11 cellular contexts compared by ENCODE assay signal in the genomic region with DNA sequence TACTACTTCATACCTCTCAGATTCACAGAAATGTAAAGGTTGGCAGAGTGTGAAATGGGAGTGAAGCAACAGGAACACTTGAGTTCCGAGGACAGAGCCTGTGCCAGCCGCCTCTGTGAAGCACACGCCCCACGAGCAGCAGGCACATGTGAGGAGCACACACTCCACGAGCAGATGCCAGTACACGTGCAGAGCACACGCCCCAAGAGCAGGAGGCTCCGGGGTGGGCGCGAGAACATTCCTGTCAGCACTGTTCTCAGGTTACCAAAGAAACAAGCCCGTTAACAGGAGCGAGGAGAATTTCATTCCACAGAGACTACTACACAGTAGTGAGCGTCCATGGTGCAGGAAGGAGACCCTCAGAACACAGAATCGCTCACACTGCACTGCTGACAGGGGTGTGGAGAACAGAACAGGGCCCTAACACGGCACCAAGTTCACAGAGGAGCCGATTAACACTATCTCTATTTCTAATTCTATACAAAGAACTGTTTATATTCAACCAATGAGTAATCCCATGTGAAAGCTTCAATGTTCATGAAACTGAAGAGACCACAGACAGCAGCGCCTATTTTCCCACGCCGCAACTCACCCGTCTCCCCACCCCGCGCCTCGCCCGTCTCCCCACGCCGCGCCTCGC. TPM values are rescaled to one million over a fixed set of nuclear protein-coding genes. Genes with fewer than 3 reads are reported as not detected.
DNase-seq lines count a peak whose midpoint lies in the region; ATAC-seq lines count a peak whose summit lies in the region.
"Had no signal": no experiment of that assay in that cellular context is flagged by ENCODE, and none has a peak within 500 bp of the region (broad histone marks: within the 10 kb centered on the region; RNA-seq: fewer than 3 reads in every experiment).

No MANE protein-coding gene starts in this region.

- ATAC-seq in GM18868 (IDR thresholded peaks at IDR 0.05; ENCODE audit: unreplicated experiment), result no peak

- peak; percentile 16 for DNase-seq in NCI-H82 (lab: John Stamatoyannopoulos, UW)
- no peak for DNase-seq in NCI-H82 treated with DMSO at 0.1 percent for 48 hours (lab: John Stamatoyannopoulos, UW; ENCODE audit: unreplicated experiment)
- peak; percentile 48 to 61 for DNase-seq in SHP77 (lab: John Stamatoyannopoulos, UW)
- peak; percentile 90 for DNase-seq in foreskin melanocyte
- DNase-seq in superior temporal gyrus (ENCODE audit: extremely low spot score), result peak; percentile 31
- DNase-seq in NCI-H1694 treated with DMSO at 0.1 percent for 48 hours (lab: John Stamatoyannopoulos, UW), result no peak
- no peak for DNase-seq in SK-N-DZ (ENCODE audit: low spot score)
- DNase-seq: activated naive CD8-positive, alpha-beta T cell treated with anti-CD3 and anti-CD28 coated beads for 36 hours; naive thymus-derived CD4-positive, alpha-beta T cell; stimulated activated CD8-positive, alpha-beta memory T cell treated with anti-CD3 and anti-CD28 coated beads, Interleukin-4, amount 100 ng/mL, for 48 hours had no signal

RNA-seq across cellular contexts. Expression of a gene that starts 40.1 kb away (rescaled TPM):
- polyA plus RNA-seq in SK-N-DZ (2014; cell fraction: cytosol; rRNA removed), result 35.1 and 37.8 TPM in 2 replicates
- polyA plus RNA-seq in SK-N-DZ (2014; cell fraction: nucleus; rRNA removed), result 67.0 and 92.0 TPM in 2 replicates

Comparison
In these comparisons a context has a peak if more than half of its experiments do, and no peak if none do; other contexts are left out.
1. DNase-seq: peak in NCI-H82 (single experiment), SHP77 (2 of 2), foreskin melanocyte (single experiment) and superior temporal gyrus (single experiment); none in NCI-H82 treated with DMSO at 0.1 percent for 48 hours (single experiment), NCI-H1694 treated with DMSO at 0.1 percent for 48 hours (single experiment) and SK-N-DZ (single experiment).